11 cellular contexts compared by ENCODE assay signal in genomic region chr1:89451011-89451410, GRCh38.
DNase-seq lines count a peak whose midpoint lies in the region; ATAC-seq, FAIRE-seq and TF ChIP-seq lines count a peak whose summit lies in the region.
"Had no signal": no experiment of that assay in that cellular context is flagged by ENCODE, and none has a peak within 500 bp of the region (broad histone marks: within the 10 kb centered on the region; RNA-seq: fewer than 3 reads in every experiment).

No MANE protein-coding gene starts in this region.

- peaks cover 11% of the 10 kb centered on the region for H3K4me1 ChIP-seq in BLaER1
- H3K4me1 ChIP-seq in GM12878 (ENCODE audit: control insufficient read depth, insufficient read depth, low read length) = peaks cover 7% of the 10 kb centered on the region; the same call in 1 of the 2 replicates
- H3K4me1 ChIP-seq in prostate gland (replicated peaks) = no peaks in the 10 kb centered on the region

- no peaks in the 10 kb centered on the region for H3K27me3 ChIP-seq in BLaER1
- H3K27me3 ChIP-seq in GM12878 (replicated peaks in 1 of 2; ENCODE audit: control insufficient read depth in 2 of 2, insufficient read depth in 2 of 2, low read length in 1 of 2) = no peaks in the 10 kb centered on the region; a peak in 1 of 4 replicates
- H3K27me3 ChIP-seq in prostate gland (replicated peaks; ENCODE audit: insufficient read depth) = no peaks in the 10 kb centered on the region
- H3K27me3 ChIP-seq: neutrophil had no signal

- POLR2A ChIA-PET in GM12878 (lab: Charles Lee) = no interaction called here

- no peak for TF ChIP-seq EP300 in GM12878 (IDR thresholded peaks at IDR 0.05; ENCODE audit: borderline replicate concordance in 1 of 2, control insufficient read depth in 1 of 2, low read depth in 2 of 2, low read length in 2 of 2)

- intact Hi-C loops in GM12878 (cut with micrococcal nuclease; ENCODE audit: unreplicated experiment) (loop anchor here (10.0 kb wide), 1 partner anchor 516 kb away; no protein-coding TSS in a partner anchor), prostate gland (cut with DNase I) (loop anchor here (10.0 kb wide), 1 partner anchor 96 kb away; no protein-coding TSS in a partner anchor)

- TF ChIP-seq POLR2A in GM12878 (IDR thresholded peaks at IDR 0.05; ENCODE audit: low read depth, low read length) = no peak
- no peak for TF ChIP-seq POLR2A in prostate gland (IDR thresholded peaks at IDR 0.05)

- H3K27ac ChIP-seq in BLaER1 (no peak overlapping the region), GM12878 (ENCODE audit: control insufficient read depth, insufficient read depth) (no peak overlapping the region), prostate gland (no peak overlapping the region)
- H3K27ac ChIP-seq: neutrophil had no signal

- no peak for TF ChIP-seq RAD21 in GM12878 (IDR thresholded peaks at IDR 0.05; ENCODE audit: insufficient read depth, low read depth, low read length)

- no peak overlapping the region for H3K4me3 ChIP-seq in BLaER1
- no peak overlapping the region for H3K4me3 ChIP-seq in GM12878
- no peak overlapping the region for H3K4me3 ChIP-seq in prostate gland

- no peaks in the 10 kb centered on the region for H4K20me1 ChIP-seq in BLaER1
- H4K20me1 ChIP-seq in GM12878 (ENCODE audit: control insufficient read depth, insufficient read depth) = no peaks in the 10 kb centered on the region

- TF ChIP-seq CTCF in GM12878 (IDR thresholded peaks at IDR 0.05 in 2 of 3, conservative IDR thresholded peaks at IDR 0.05 in 1 of 3; ENCODE audit: control insufficient read depth in 2 of 3, extremely low read depth in 1 of 3, insufficient read depth in 1 of 3, low read depth in 3 of 3, low read length in 3 of 3) = no peak
- TF ChIP-seq CTCF in prostate gland (IDR thresholded peaks at IDR 0.05) = no peak

- WGBS in GM12878 (ENCODE audit: insufficient coverage, insufficient replicate concordance, low lambda C conversion rate, missing lambda C conversion rate) = 2% methylated on average over 2 of the region's 2 CpGs
- WGBS in prostate gland = 79% methylated on average over 2 of the region's 2 CpGs

- H3K36me3 ChIP-seq in BLaER1 (no peaks in the 10 kb centered on the region), GM12878 (ENCODE audit: control insufficient read depth in 2 of 2, insufficient read depth in 2 of 2, low read length in 1 of 2) (no peaks in the 10 kb centered on the region), prostate gland (no peaks in the 10 kb centered on the region)
- H3K36me3 ChIP-seq: neutrophil had no signal

- ATAC-seq in GM19025 (IDR thresholded peaks at IDR 0.05; ENCODE audit: low read depth, unreplicated experiment) (peak; percentile 53), GM12878 (peak; percentile 50), GM21528 (IDR thresholded peaks at IDR 0.05; ENCODE audit: low FRiP score, unreplicated experiment) (no peak)
- ATAC-seq: HCT116 had no signal

- in situ Hi-C loops in GM12878 (cut with MboI) = no loop called here

- SMC1A ChIA-PET in GM12878 (lab: Charles Lee; ENCODE audit: uncharacterized antibody, unreplicated experiment) = interaction anchor here (0.7 to 1.6 kb wide), 6 partner anchors 17 to 255 kb away, joined by 3 to 4 read pairs (median 4); partner anchors contain the start of gene GBP6

- DNase-seq in HT1080 (ENCODE audit: low read depth) (peak; percentile 65), GM12878 (ENCODE audit: low read depth, low spot score) (no peak), prostate gland (ENCODE audit: low spot score) (no peak), GDM1 (lab: John Stamatoyannopoulos, UW) (no peak), GM19240 (ENCODE audit: insufficient read length, low spot score) (no peak)
- DNase-seq: activated effector memory CD4-positive, alpha-beta T cell treated with Interleukin-2 at 50 U/mL for 16 hours had no signal

- CTCF ChIA-PET in GM12878 (lab: Yijun Ruan, JAX) = interaction anchor here (0.8 to 1.5 kb wide), 5 partner anchors 8 to 477 kb away, joined by 3 to 4 read pairs (median 3); no protein-coding TSS in a partner anchor

- H3K9me3 ChIP-seq in BLaER1 = no peaks in the 10 kb centered on the region; the same call in 1 of the 2 replicates
- H3K9me3 ChIP-seq in GM12878 (replicated peaks; ENCODE audit: control insufficient read depth, insufficient read depth, low read length) = no peaks in the 10 kb centered on the region; the same call in 2 of the 3 replicates
- no peaks in the 10 kb centered on the region for H3K9me3 ChIP-seq in prostate gland
- H3K9me3 ChIP-seq: neutrophil had no signal

- FAIRE-seq in GM12878 (lab: Jason Lieb, UNC) = peak; percentile 52

- H3K9ac ChIP-seq in BLaER1 (no peak overlapping the region), GM12878 (ENCODE audit: control insufficient read depth, insufficient read depth, low read length) (no peak overlapping the region)

- no peak overlapping the region for H2AFZ ChIP-seq in GM12878 (ENCODE audit: control insufficient read depth, low read depth, low read length)

- no peaks in the 10 kb centered on the region for H3K79me2 ChIP-seq in GM12878 (ENCODE audit: control insufficient read depth, insufficient read depth, low read length)

- no TSS peak for BruUV-seq in GM12878 (replicated peaks; lab: Mats Ljungman, UMichigan)

- RAD21 ChIA-PET in GM12878 (lab: Charles Lee; ENCODE audit: unreplicated experiment) = interaction anchor here (1.1 kb wide), 1 partner anchor 365 kb away, joined by 4 read pairs; no protein-coding TSS in a partner anchor

- H3K4me2 ChIP-seq in BLaER1 (peak overlapping the region; percentile 50), GM12878 (ENCODE audit: control insufficient read depth, insufficient read depth) (no peak overlapping the region)

TF ChIP-seq in GM12878, 131 proteins besides CTCF, POLR2A, EP300 and RAD21 (continues in another document):
- TF ChIP-seq, protein P1, sequence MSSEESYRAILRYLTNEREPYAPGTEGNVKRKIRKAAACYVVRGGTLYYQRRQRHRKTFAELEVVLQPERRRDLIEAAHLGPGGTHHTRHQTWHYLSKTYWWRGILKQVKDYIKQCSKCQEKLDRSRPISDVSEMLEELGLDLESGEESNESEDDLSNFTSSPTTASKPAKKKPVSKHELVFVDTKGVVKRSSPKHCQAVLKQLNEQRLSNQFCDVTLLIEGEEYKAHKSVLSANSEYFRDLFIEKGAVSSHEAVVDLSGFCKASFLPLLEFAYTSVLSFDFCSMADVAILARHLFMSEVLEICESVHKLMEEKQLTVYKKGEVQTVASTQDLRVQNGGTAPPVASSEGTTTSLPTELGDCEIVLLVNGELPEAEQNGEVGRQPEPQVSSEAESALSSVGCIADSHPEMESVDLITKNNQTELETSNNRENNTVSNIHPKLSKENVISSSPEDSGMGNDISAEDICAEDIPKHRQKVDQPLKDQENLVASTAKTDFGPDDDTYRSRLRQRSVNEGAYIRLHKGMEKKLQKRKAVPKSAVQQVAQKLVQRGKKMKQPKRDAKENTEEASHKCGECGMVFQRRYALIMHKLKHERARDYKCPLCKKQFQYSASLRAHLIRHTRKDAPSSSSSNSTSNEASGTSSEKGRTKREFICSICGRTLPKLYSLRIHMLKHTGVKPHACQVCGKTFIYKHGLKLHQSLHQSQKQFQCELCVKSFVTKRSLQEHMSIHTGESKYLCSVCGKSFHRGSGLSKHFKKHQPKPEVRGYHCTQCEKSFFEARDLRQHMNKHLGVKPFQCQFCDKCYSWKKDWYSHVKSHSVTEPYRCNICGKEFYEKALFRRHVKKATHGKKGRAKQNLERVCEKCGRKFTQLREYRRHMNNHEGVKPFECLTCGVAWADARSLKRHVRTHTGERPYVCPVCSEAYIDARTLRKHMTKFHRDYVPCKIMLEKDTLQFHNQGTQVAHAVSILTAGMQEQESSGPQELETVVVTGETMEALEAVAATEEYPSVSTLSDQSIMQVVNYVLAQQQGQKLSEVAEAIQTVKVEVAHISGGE (CRISPR knock-in tag; IDR thresholded peaks at IDR 0.05) = no peak
- peak; percentile 77 for TF ChIP-seq NFIC (IDR thresholded peaks at IDR 0.05; ENCODE audit: low read depth, low read length)
- no peak for TF ChIP-seq BCL11A (IDR thresholded peaks at IDR 0.05; ENCODE audit: low read depth, low read length)
- TF ChIP-seq JUNB (IDR thresholded peaks at IDR 0.05) = peak; percentile 71
- TF ChIP-seq TCF12 (IDR thresholded peaks at IDR 0.05; ENCODE audit: low read depth, low read length) = no peak
- TF ChIP-seq, protein P2, sequence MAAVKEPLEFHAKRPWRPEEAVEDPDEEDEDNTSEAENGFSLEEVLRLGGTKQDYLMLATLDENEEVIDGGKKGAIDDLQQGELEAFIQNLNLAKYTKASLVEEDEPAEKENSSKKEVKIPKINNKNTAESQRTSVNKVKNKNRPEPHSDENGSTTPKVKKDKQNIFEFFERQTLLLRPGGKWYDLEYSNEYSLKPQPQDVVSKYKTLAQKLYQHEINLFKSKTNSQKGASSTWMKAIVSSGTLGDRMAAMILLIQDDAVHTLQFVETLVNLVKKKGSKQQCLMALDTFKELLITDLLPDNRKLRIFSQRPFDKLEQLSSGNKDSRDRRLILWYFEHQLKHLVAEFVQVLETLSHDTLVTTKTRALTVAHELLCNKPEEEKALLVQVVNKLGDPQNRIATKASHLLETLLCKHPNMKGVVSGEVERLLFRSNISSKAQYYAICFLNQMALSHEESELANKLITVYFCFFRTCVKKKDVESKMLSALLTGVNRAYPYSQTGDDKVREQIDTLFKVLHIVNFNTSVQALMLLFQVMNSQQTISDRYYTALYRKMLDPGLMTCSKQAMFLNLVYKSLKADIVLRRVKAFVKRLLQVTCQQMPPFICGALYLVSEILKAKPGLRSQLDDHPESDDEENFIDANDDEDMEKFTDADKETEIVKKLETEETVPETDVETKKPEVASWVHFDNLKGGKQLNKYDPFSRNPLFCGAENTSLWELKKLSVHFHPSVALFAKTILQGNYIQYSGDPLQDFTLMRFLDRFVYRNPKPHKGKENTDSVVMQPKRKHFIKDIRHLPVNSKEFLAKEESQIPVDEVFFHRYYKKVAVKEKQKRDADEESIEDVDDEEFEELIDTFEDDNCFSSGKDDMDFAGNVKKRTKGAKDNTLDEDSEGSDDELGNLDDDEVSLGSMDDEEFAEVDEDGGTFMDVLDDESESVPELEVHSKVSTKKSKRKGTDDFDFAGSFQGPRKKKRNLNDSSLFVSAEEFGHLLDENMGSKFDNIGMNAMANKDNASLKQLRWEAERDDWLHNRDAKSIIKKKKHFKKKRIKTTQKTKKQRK (IDR thresholded peaks at IDR 0.05; ENCODE audit: low read depth, low read length) = no peak
- no peak for TF ChIP-seq SMARCA5 (IDR thresholded peaks at IDR 0.05)
- no peak for TF ChIP-seq YBX1 (IDR thresholded peaks at IDR 0.05)
- no peak for TF ChIP-seq TBL1XR1 (IDR thresholded peaks at IDR 0.05; ENCODE audit: low read depth, low read length)
- no peak for TF ChIP-seq CBX5 (IDR thresholded peaks at IDR 0.05; ENCODE audit: low read depth)
